ENCODE assay signal across 15 cellular contexts in the genomic region with DNA sequence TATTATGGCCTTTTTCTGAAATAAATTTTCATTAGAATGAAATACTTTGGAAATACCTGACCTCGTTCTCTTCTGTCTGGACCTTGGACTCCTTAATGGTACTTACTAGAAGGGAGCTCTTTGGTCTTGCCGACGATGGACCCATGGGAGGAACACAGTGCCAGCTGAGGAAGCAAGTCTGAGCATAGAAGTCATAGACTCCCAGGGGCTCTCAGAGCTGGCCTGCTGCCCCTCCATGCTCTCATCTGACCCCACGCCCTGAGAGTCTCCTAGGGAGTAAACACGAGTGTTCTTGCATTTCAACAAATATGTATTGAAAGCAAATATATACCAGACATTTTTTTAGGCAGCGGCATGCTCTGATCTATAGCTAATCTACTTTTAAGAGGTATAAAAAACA.
A peak's percentile ranks its signal among the peaks of the same experiment; 100 is the strongest.
DNase-seq lines count a peak whose midpoint lies in the region; ATAC-seq, FAIRE-seq and TF ChIP-seq lines count a peak whose summit lies in the region.
"Had no signal": no experiment of that assay in that cellular context is flagged by ENCODE, and none has a peak within 500 bp of the region (broad histone marks: within the 10 kb centered on the region; RNA-seq: fewer than 3 reads in every experiment).

No MANE protein-coding gene starts in this region.

- TF ChIP-seq EP300 in HepG2 (IDR thresholded peaks at IDR 0.05; ENCODE audit: low read depth in 2 of 2, low read length in 2 of 2) (no peak), HepG2 (CRISPR knock-in tag; IDR thresholded peaks at IDR 0.05; ENCODE audit: borderline replicate concordance) (no peak)

- H3K79me2 ChIP-seq in HepG2 (ENCODE audit: insufficient read depth, low read length) = no peaks in the 10 kb centered on the region

- no peak overlapping the region for H2AFZ ChIP-seq in HepG2 (ENCODE audit: low read length)

- H3K27ac ChIP-seq in HepG2 (ENCODE audit: extremely low read length, insufficient read depth, low read length) (no peak overlapping the region), skin epidermis (peak overlapping the region in 14 of 21 experiments; percentile 1 to 75 (median 46))
- H3K27ac ChIP-seq: KMS-11 had no signal

- H3K36me3 ChIP-seq in Caco-2 (ENCODE audit: control insufficient read depth, insufficient read depth, low read length) (no peaks in the 10 kb centered on the region), HepG2 (replicated peaks in 1 of 2; ENCODE audit: control insufficient read depth in 1 of 2, insufficient read depth in 2 of 2, low read length in 2 of 2) (no peaks in the 10 kb centered on the region)

- H3K9ac ChIP-seq in HepG2 (ENCODE audit: insufficient read depth, low read depth, low read length) = no peak overlapping the region
- H3K9ac ChIP-seq: KMS-11 had no signal

- no peaks in the 10 kb centered on the region for H3K9me3 Mint-ChIP-seq in Caco-2 (ENCODE audit: unreplicated experiment)

- WGBS in HepG2 (ENCODE audit: low lambda C conversion rate) = 3% methylated on average over 6 of the region's 6 CpGs

- H3K4me3 ChIP-seq in Caco-2 (ENCODE audit: low read depth, low read length) (no peak overlapping the region), HepG2 (replicated peaks in 1 of 3; ENCODE audit: insufficient read depth in 1 of 3, low read depth in 2 of 3, low read length in 3 of 3) (no peak overlapping the region), skin epidermis (peak overlapping the region in 1 of 7 experiments; percentile 21)

- TF ChIP-seq POLR2A in HepG2 (IDR thresholded peaks at IDR 0.05; ENCODE audit: insufficient read depth in 1 of 2, low read depth in 2 of 2, low read length in 2 of 2) = no peak

- BruUV-seq in Caco-2 (replicated peaks; lab: Mats Ljungman, UMichigan) (no TSS peak), HepG2 (replicated peaks; lab: Mats Ljungman, UMichigan) (no TSS peak)

- POLR2A ChIA-PET in Caco-2 (lab: Charles Lee) = interaction anchor here (0.6 to 2.2 kb wide), 4 partner anchors 8 to 319 kb away, joined by 3 to 10 read pairs (median 6); no protein-coding TSS in a partner anchor
- POLR2A ChIA-PET in HepG2 (lab: Yijun Ruan, JAX) = no interaction called here

- H3K27me3 Mint-ChIP-seq in Caco-2 (ENCODE audit: insufficient read depth, unreplicated experiment) = no peaks in the 10 kb centered on the region
- H3K27me3 Mint-ChIP-seq: activated naive CD8-positive, alpha-beta T cell had no signal

- TF ChIP-seq CTCF in Caco-2 (IDR thresholded peaks at IDR 0.05; ENCODE audit: insufficient read depth in 1 of 2, low read depth in 1 of 2, low read length in 1 of 2, severe bottlenecking in 1 of 2, unreplicated experiment in 1 of 2) = no peak
- no peak for TF ChIP-seq CTCF in HepG2 (CRISPR knock-in tag; IDR thresholded peaks at IDR 0.05)

- H3K27me3 ChIP-seq in Caco-2 (replicated peaks; ENCODE audit: control insufficient read depth, insufficient read depth, low read length) (no peaks in the 10 kb centered on the region), HepG2 (ENCODE audit: control insufficient read depth in 1 of 2, insufficient read depth in 2 of 2, low read length in 2 of 2) (no peaks in the 10 kb centered on the region)

- H3K9me3 ChIP-seq in Caco-2 = 0 out of 2 replicates have a peak, but pooled peaks cover 3% of the 10 kb centered on the region
- no peaks in the 10 kb centered on the region for H3K9me3 ChIP-seq in HepG2 (ENCODE audit: low read length)

- TF ChIP-seq RAD21 in HepG2 (CRISPR knock-in tag; IDR thresholded peaks at IDR 0.05) = no peak

- FAIRE-seq in endometrium (lab: Jason Lieb, UNC) (peak; percentile 88), HepG2 (lab: Jason Lieb, UNC) (no peak)

- DNase-seq in Caco-2 = peak; percentile 82 to 88
- DNase-seq in HepG2 (ENCODE audit: low spot score) = peak; percentile 47
- no peak for DNase-seq in NCI-H2227 (lab: John Stamatoyannopoulos, UW; ENCODE audit: unreplicated experiment)
- no peak for DNase-seq in activated naive CD4-positive, alpha-beta T cell (lab: John Stamatoyannopoulos, UW)
- DNase-seq: cerebellar nuclear complex; NCI-H146; stimulated activated naive CD4-positive, alpha-beta T cell treated with Interleukin-2 at 50 U/mL for 16 hours; SW 1271 had no signal

- intact Hi-C loops in Caco-2 (cut with micrococcal nuclease; ENCODE audit: unreplicated experiment) (loop anchor here (1.0 to 2.0 kb wide), 5 partner anchors 19 to 87 kb away; no protein-coding TSS in a partner anchor), HepG2 (cut with micrococcal nuclease; ENCODE audit: unreplicated experiment) (no loop called here)

- in situ Hi-C loops in HepG2 (cut with HindIII; ENCODE audit: extremely low pct_ligation_motif_present, low pct_unique_long_range_greater_than_20kb) = no loop called here

- H3K4me1 ChIP-seq in Caco-2 (peaks cover 37% of the 10 kb centered on the region), HepG2 (ENCODE audit: insufficient read depth, low read length) (peaks cover 12% of the 10 kb centered on the region)

- peaks cover 20% of the 10 kb centered on the region for H3K4me1 Mint-ChIP-seq in Caco-2 (ENCODE audit: low read depth, unreplicated experiment)

- no peaks in the 10 kb centered on the region for H4K20me1 ChIP-seq in HepG2 (ENCODE audit: insufficient read depth, low read length)

- CTCF ChIA-PET in Caco-2 (lab: Charles Lee) = interaction anchor here (0.6 to 3.5 kb wide), 10 partner anchors 8 to 270 kb away, joined by 3 to 33 read pairs (median 6); no protein-coding TSS in a partner anchor
- CTCF ChIA-PET in HepG2 (lab: Yijun Ruan, JAX; ENCODE audit: low intra/inter-chr PET ratio, low total read pairs) = no interaction called here

- no peak overlapping the region for H3K4me2 ChIP-seq in HepG2 (ENCODE audit: low read depth, low read length)
- H3K4me2 ChIP-seq: KMS-11 had no signal

- peak overlapping the region; percentile 88 for H3K27ac Mint-ChIP-seq in Caco-2 (ENCODE audit: unreplicated experiment)
- H3K27ac Mint-ChIP-seq: activated naive CD8-positive, alpha-beta T cell had no signal

- ATAC-seq in HepG2 (peak; percentile 68; the same call in 2 of the 3 replicates), HG03095 (IDR thresholded peaks at IDR 0.05; ENCODE audit: unreplicated experiment) (no peak), HG03280 (IDR thresholded peaks at IDR 0.05; ENCODE audit: unreplicated experiment) (no peak)
- ATAC-seq: Panc1 had no signal

- H3K36me3 Mint-ChIP-seq in Caco-2 (ENCODE audit: insufficient read depth, unreplicated experiment) = peaks cover 14% of the 10 kb centered on the region
- H3K36me3 Mint-ChIP-seq: activated naive CD8-positive, alpha-beta T cell had no signal

- H3K4me3 Mint-ChIP-seq in Caco-2 (ENCODE audit: unreplicated experiment) = peak overlapping the region; percentile 75
- H3K4me3 Mint-ChIP-seq: activated naive CD8-positive, alpha-beta T cell had no signal

TF ChIP-seq in HepG2, 621 proteins besides CTCF, POLR2A, EP300 and RAD21 (continues in another document):
- TF ChIP-seq SALL1 (CRISPR knock-in tag; IDR thresholded peaks at IDR 0.05) = 0 out of 2 replicates have a peak, but pooled peaks have one; percentile 29
- no peak for TF ChIP-seq NFKB2 (CRISPR knock-in tag; IDR thresholded peaks at IDR 0.05; ENCODE audit: borderline replicate concordance)
- TF ChIP-seq ZFY (CRISPR knock-in tag; IDR thresholded peaks at IDR 0.05) = no peak
- peak; percentile 41; the same call in 1 of the 2 replicates for TF ChIP-seq TCF7 (IDR thresholded peaks at IDR 0.05; ENCODE audit: low read depth)
- TF ChIP-seq ZNF546 (CRISPR knock-in tag; conservative IDR thresholded peaks at IDR 0.05) = no peak
- 0 out of 2 replicates have a peak, but pooled peaks have one; percentile 30 for TF ChIP-seq HNF4A (CRISPR knock-in tag; IDR thresholded peaks at IDR 0.05)
- TF ChIP-seq GFI1 (CRISPR knock-in tag; IDR thresholded peaks at IDR 0.05; ENCODE audit: borderline replicate concordance) = no peak
- TF ChIP-seq ZNF790 (CRISPR knock-in tag; IDR thresholded peaks at IDR 0.05; ENCODE audit: borderline replicate concordance) = no peak
- TF ChIP-seq PAXIP1 (CRISPR knock-in tag; conservative IDR thresholded peaks at IDR 0.05) = 0 out of 2 replicates have a peak, but pooled peaks have one; percentile 11
- TF ChIP-seq EED (CRISPR knock-in tag; IDR thresholded peaks at IDR 0.05) = no peak
- TF ChIP-seq ATF5 (CRISPR knock-in tag; IDR thresholded peaks at IDR 0.05; ENCODE audit: low read depth) = no peak
- TF ChIP-seq ATF4 (CRISPR knock-in tag; IDR thresholded peaks at IDR 0.05) = no peak

Comparison
In these comparisons a context has a peak if more than half of its experiments do, and no peak if none do; other contexts are left out.
1. DNase-seq: peak in Caco-2 (2 of 2) and HepG2 (single experiment); none in NCI-H2227 (single experiment) and activated naive CD4-positive, alpha-beta T cell (0 of 4).